12 cellular contexts compared by ENCODE assay signal in genomic region chr10:72096115-72097000, GRCh38. TPM values are rescaled to one million over a fixed set of nuclear protein-coding genes. Genes with fewer than 3 reads are reported as not detected.
A peak's percentile ranks its signal among the peaks of the same experiment; 100 is the strongest.
DNase-seq lines count a peak whose midpoint lies in the region; ATAC-seq and TF ChIP-seq lines count a peak whose summit lies in the region.
"Had no signal": no experiment of that assay in that cellular context is flagged by ENCODE, and none has a peak within 500 bp of the region (broad histone marks: within the 10 kb centered on the region; RNA-seq: fewer than 3 reads in every experiment).

No MANE protein-coding gene starts in this region.

- no peak overlapping the region for H3K4me2 ChIP-seq in fibroblast of lung (ENCODE audit: extremely low read depth, insufficient read depth, low read length)
- H3K4me2 ChIP-seq: BLaER1 had no signal

- no peak for DNase-seq in activated T-cell treated with anti-CD3 and anti-CD28 coated beads, Interleukin-2, amount 50 U/mL, for 24 hours
- no peak for DNase-seq in activated T-cell treated with anti-CD3 and anti-CD28 coated beads, Interleukin-2, amount 50 U/mL, for 1 hour
- DNase-seq in RPMI7951 (ENCODE audit: low read depth) (peak; percentile 8), fibroblast of lung (ENCODE audit: low read depth in 2 of 2) (peak; percentile 56 to 86), skeletal muscle cell (ENCODE audit: low read depth) (peak; percentile 25), NCI-H446 (lab: John Stamatoyannopoulos, UW) (no peak)
- no peak for DNase-seq in activated CD8-positive, alpha-beta memory T cell treated with anti-CD3 and anti-CD28 coated beads for 24 hours
- DNase-seq: NCI-H2171 treated with DMSO at 0.1 percent for 48 hours, sigmoid colon, T-cell had no signal

- peaks cover 1% of the 10 kb centered on the region for H3K36me3 ChIP-seq in fibroblast of lung (ENCODE audit: control insufficient read depth, insufficient read depth, low read length)

- H3K9me3 ChIP-seq in fibroblast of lung (ENCODE audit: control insufficient read depth, insufficient read depth, low read depth, low read length): no peaks in the 10 kb centered on the region
- H3K9me3 ChIP-seq: BLaER1, sigmoid colon had no signal

- no peak overlapping the region for H3K9ac ChIP-seq in fibroblast of lung (ENCODE audit: insufficient read depth, low read length)
- H3K9ac ChIP-seq: BLaER1 had no signal

- peak in 1 of 2 donors; percentile 15 for TF ChIP-seq CTCF in fibroblast of lung (conservative IDR thresholded peaks at IDR 0.05 in 1 of 2, IDR thresholded peaks at IDR 0.05 in 1 of 2; ENCODE audit: low read depth in 1 of 2, low read length in 2 of 2)

- H3K4me1 Mint-ChIP-seq in activated T-cell treated with anti-CD3 and anti-CD28 coated beads, Interleukin-2, amount 50 U/mL, for 24 hours (ENCODE audit: low read depth): peaks cover 70% of the 10 kb centered on the region

- H3K9me3 Mint-ChIP-seq in activated T-cell treated with anti-CD3 and anti-CD28 coated beads, Interleukin-2, amount 50 U/mL, for 24 hours: no peaks in the 10 kb centered on the region
- H3K9me3 Mint-ChIP-seq: T-cell had no signal

- H3K27ac Mint-ChIP-seq in activated T-cell treated with anti-CD3 and anti-CD28 coated beads, Interleukin-2, amount 50 U/mL, for 24 hours: peak overlapping the region; percentile 82

- H2AFZ ChIP-seq in fibroblast of lung (ENCODE audit: low read length): no peak overlapping the region

- no peaks in the 10 kb centered on the region for H3K27me3 ChIP-seq in fibroblast of lung (ENCODE audit: control insufficient read depth, insufficient read depth, low read length)
- H3K27me3 ChIP-seq: sigmoid colon had no signal

- H3K27ac ChIP-seq in fibroblast of lung (ENCODE audit: insufficient read depth, low read length): no peak overlapping the region
- H3K27ac ChIP-seq: BLaER1, sigmoid colon had no signal

- H3K4me3 Mint-ChIP-seq in activated T-cell treated with anti-CD3 and anti-CD28 coated beads, Interleukin-2, amount 50 U/mL, for 24 hours: peak overlapping the region; percentile 14
- H3K4me3 Mint-ChIP-seq: T-cell had no signal

- H3K27me3 Mint-ChIP-seq in activated T-cell treated with anti-CD3 and anti-CD28 coated beads, Interleukin-2, amount 50 U/mL, for 24 hours: no peaks in the 10 kb centered on the region
- H3K27me3 Mint-ChIP-seq: T-cell had no signal

- no peaks in the 10 kb centered on the region for H3K79me2 ChIP-seq in fibroblast of lung (ENCODE audit: control insufficient read depth, insufficient read depth, low read length)

- H3K4me1 ChIP-seq in fibroblast of lung (ENCODE audit: control insufficient read depth, extremely low read depth, insufficient read depth, low read length): peaks cover 10% of the 10 kb centered on the region
- H3K4me1 ChIP-seq: BLaER1, sigmoid colon had no signal

- no peaks in the 10 kb centered on the region for H4K20me1 ChIP-seq in fibroblast of lung (ENCODE audit: control insufficient read depth, extremely low read depth, insufficient read depth, low read length)
- H4K20me1 ChIP-seq: BLaER1 had no signal

- H3K4me3 ChIP-seq in fibroblast of lung (replicated peaks in 1 of 4; ENCODE audit: control extremely low read depth in 1 of 4, insufficient read depth in 1 of 4, low read depth in 3 of 4, low read length in 4 of 4): no peak overlapping the region
- no peak overlapping the region for H3K4me3 ChIP-seq in skeletal muscle cell (ENCODE audit: low read depth, low read length)
- H3K4me3 ChIP-seq: BLaER1, sigmoid colon had no signal

- ATAC-seq in HG02678 (IDR thresholded peaks at IDR 0.05; ENCODE audit: unreplicated experiment): no peak
- ATAC-seq: T-cell had no signal

- peaks cover 67% of the 10 kb centered on the region for H3K36me3 Mint-ChIP-seq in activated T-cell treated with anti-CD3 and anti-CD28 coated beads, Interleukin-2, amount 50 U/mL, for 24 hours (ENCODE audit: low read depth)

RNA-seq across cellular contexts. Expression of gene SPOCK2, which starts 8.0 kb away (rescaled TPM):
- 0.10 and 0.72 TPM in 2 replicates for total RNA-seq in RPMI7951 (2014; rRNA removed; shearing (Covaris generic))
- 0.26 and 0.33 TPM in 2 replicates for total RNA-seq in fibroblast of lung
- polyA plus RNA-seq in fibroblast of lung: 0.02 and 0.06 TPM in 2 replicates
- polyA plus RNA-seq in fibroblast of lung (2012): 0.07 TPM in 1 of 2 replicates, not detected in the other
- polyA minus RNA-seq in fibroblast of lung (ENCODE audit: low replicate concordance): 0.93 TPM in 1 of 2 replicates, not detected in the other

Comparison
In these comparisons a context has a peak if more than half of its experiments do, and no peak if none do; other contexts are left out.
1. DNase-seq: peak in RPMI7951 (single experiment), fibroblast of lung (2 of 2) and skeletal muscle cell (single experiment); none in activated T-cell treated with anti-CD3 and anti-CD28 coated beads, Interleukin-2, amount 50 U/mL, for 24 hours (single experiment), activated T-cell treated with anti-CD3 and anti-CD28 coated beads, Interleukin-2, amount 50 U/mL, for 1 hour (single experiment), NCI-H446 (0 of 2) and activated CD8-positive, alpha-beta memory T cell treated with anti-CD3 and anti-CD28 coated beads for 24 hours (single experiment).